ENCODE assay signal across 8 cellular contexts in the genomic region with DNA sequence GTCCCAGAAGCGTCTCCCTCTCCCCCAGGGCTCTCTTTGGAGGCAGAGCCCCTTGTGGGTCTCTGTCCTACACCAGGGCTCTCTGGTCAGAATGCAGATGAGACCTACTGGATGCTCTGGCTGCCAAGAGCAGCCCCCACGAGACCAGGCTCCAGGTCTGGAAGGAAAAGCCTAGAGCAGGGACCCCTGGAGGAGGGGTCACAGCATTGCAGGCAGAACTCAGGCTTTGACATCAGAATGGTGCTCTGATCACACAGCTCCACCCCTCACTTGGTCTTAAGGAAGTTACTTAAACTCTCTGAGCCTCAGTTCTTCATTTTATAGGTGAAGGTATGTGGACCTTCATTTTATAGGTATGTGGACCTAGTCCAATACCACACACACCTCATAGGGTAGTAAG.
DNase-seq lines count a peak whose midpoint lies in the region; ATAC-seq and TF ChIP-seq lines count a peak whose summit lies in the region.

No MANE protein-coding gene starts in this region.

- POLR2A ChIA-PET in activated naive CD8-positive, alpha-beta T cell treated with anti-CD3 and anti-CD28 coated beads, Interleukin-2, amount 10 ng/mL, durations not matched to agents 7 days and 5 days (lab: Charles Lee): interaction anchor here (1.3 kb wide), 1 partner anchor 12 kb away, joined by 7 read pairs; no protein-coding TSS in a partner anchor

- H3K4me3 ChIP-seq in suprapubic skin: no peak overlapping the region

- H3K9me3 ChIP-seq in suprapubic skin: no peaks in the 10 kb centered on the region

- H3K27me3 ChIP-seq in foreskin keratinocyte (no peaks in the 10 kb centered on the region), suprapubic skin (no peaks in the 10 kb centered on the region)

- no peaks in the 10 kb centered on the region for H3K9me3 Mint-ChIP-seq in activated naive CD8-positive, alpha-beta T cell treated with anti-CD3 and anti-CD28 coated beads, Interleukin-2, amount 10 ng/mL, durations not matched to agents 7 days and 5 days
- H3K9me3 Mint-ChIP-seq in activated naive CD8-positive, alpha-beta T cell treated with anti-CD3 and anti-CD28 coated beads for 36 hours: no peaks in the 10 kb centered on the region

- WGBS in suprapubic skin: 72% methylated on average over 2 of the region's 2 CpGs

- TF ChIP-seq EP300 in suprapubic skin (IDR thresholded peaks at IDR 0.05): no peak

- TF ChIP-seq CTCF in foreskin keratinocyte (conservative IDR thresholded peaks at IDR 0.05): peak; percentile 38
- TF ChIP-seq CTCF in suprapubic skin (IDR thresholded peaks at IDR 0.05): peak in 1 of 2 donors; percentile 10

- no peak for DNase-seq in activated naive CD8-positive, alpha-beta T cell treated with anti-CD3 and anti-CD28 coated beads, Interleukin-2, amount 10 ng/mL, durations not matched to agents 7 days and 5 days
- DNase-seq in activated naive CD8-positive, alpha-beta T cell treated with anti-CD3 and anti-CD28 coated beads for 36 hours: no peak
- peak; percentile 33 for DNase-seq in OCI-M1 (lab: John Stamatoyannopoulos, UW)
- DNase-seq in foreskin keratinocyte: no peak
- DNase-seq in suprapubic skin (ENCODE audit: low spot score in 2 of 2): no peak
- no peak for DNase-seq in GF-D8 (lab: John Stamatoyannopoulos, UW)
- DNase-seq in left lobe of liver (ENCODE audit: low spot score): no peak
- no peak for DNase-seq in A172 (ENCODE audit: low spot score)

- no peak overlapping the region for H3K27ac ChIP-seq in foreskin keratinocyte
- peak overlapping the region; percentile 60 for H3K27ac ChIP-seq in suprapubic skin

- peaks cover 40% of the 10 kb centered on the region for H3K4me1 Mint-ChIP-seq in activated naive CD8-positive, alpha-beta T cell treated with anti-CD3 and anti-CD28 coated beads, Interleukin-2, amount 10 ng/mL, durations not matched to agents 7 days and 5 days
- peaks cover 49% of the 10 kb centered on the region for H3K4me1 Mint-ChIP-seq in activated naive CD8-positive, alpha-beta T cell treated with anti-CD3 and anti-CD28 coated beads for 36 hours

- H3K36me3 Mint-ChIP-seq in activated naive CD8-positive, alpha-beta T cell treated with anti-CD3 and anti-CD28 coated beads, Interleukin-2, amount 10 ng/mL, durations not matched to agents 7 days and 5 days: no peaks in the 10 kb centered on the region
- H3K36me3 Mint-ChIP-seq in activated naive CD8-positive, alpha-beta T cell treated with anti-CD3 and anti-CD28 coated beads for 36 hours: no peaks in the 10 kb centered on the region

- ATAC-seq in activated naive CD8-positive, alpha-beta T cell treated with anti-CD3 and anti-CD28 coated beads, Interleukin-2, amount 10 ng/mL, durations not matched to agents 7 days and 5 days (ENCODE audit: low read depth): no peak
- ATAC-seq in foreskin keratinocyte (peak; percentile 11), left lobe of liver (no peak)

- no peak for TF ChIP-seq POLR2A in suprapubic skin (IDR thresholded peaks at IDR 0.05)

- H3K27ac Mint-ChIP-seq in activated naive CD8-positive, alpha-beta T cell treated with anti-CD3 and anti-CD28 coated beads, Interleukin-2, amount 10 ng/mL, durations not matched to agents 7 days and 5 days: peak overlapping the region; percentile 28
- H3K27ac Mint-ChIP-seq in activated naive CD8-positive, alpha-beta T cell treated with anti-CD3 and anti-CD28 coated beads for 36 hours: no peak overlapping the region

- no peaks in the 10 kb centered on the region for H3K27me3 Mint-ChIP-seq in activated naive CD8-positive, alpha-beta T cell treated with anti-CD3 and anti-CD28 coated beads, Interleukin-2, amount 10 ng/mL, durations not matched to agents 7 days and 5 days
- no peaks in the 10 kb centered on the region for H3K27me3 Mint-ChIP-seq in activated naive CD8-positive, alpha-beta T cell treated with anti-CD3 and anti-CD28 coated beads for 36 hours

- no peaks in the 10 kb centered on the region for H3K36me3 ChIP-seq in suprapubic skin

- no peak overlapping the region for H3K4me3 Mint-ChIP-seq in activated naive CD8-positive, alpha-beta T cell treated with anti-CD3 and anti-CD28 coated beads, Interleukin-2, amount 10 ng/mL, durations not matched to agents 7 days and 5 days
- no peak overlapping the region for H3K4me3 Mint-ChIP-seq in activated naive CD8-positive, alpha-beta T cell treated with anti-CD3 and anti-CD28 coated beads for 36 hours

- H3K4me1 ChIP-seq in foreskin keratinocyte: peaks cover 15% of the 10 kb centered on the region
- peaks cover 56% of the 10 kb centered on the region for H3K4me1 ChIP-seq in suprapubic skin
